Comparison of ENCODE assay signal across 1 cellular context in the genomic region with DNA sequence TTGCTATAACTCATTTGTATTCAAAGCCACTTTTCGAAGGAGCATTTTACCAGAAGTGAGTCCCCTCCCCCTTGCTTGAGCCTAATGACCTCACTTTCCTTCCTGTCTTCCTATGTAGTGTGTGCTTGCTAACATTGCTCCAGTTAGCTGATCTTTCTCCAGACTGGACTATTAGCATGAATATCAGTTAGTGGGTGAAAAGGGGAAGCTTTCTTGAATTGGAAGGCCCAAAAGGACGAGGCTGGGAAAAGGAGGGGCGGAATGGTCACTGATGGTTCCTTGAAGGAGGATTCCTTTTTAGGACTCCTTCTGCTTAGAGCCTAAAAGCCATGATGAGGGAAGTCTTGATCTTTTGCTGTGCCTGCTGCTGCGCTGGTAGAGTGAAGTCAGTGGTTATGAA.
TF ChIP-seq lines count a peak whose summit lies in the region.

No MANE protein-coding gene starts in this region.

TF ChIP-seq in GM23338, 12 proteins besides CTCF, POLR2A, EP300 and RAD21 (continued from another document):
- TF ChIP-seq, protein P1, sequence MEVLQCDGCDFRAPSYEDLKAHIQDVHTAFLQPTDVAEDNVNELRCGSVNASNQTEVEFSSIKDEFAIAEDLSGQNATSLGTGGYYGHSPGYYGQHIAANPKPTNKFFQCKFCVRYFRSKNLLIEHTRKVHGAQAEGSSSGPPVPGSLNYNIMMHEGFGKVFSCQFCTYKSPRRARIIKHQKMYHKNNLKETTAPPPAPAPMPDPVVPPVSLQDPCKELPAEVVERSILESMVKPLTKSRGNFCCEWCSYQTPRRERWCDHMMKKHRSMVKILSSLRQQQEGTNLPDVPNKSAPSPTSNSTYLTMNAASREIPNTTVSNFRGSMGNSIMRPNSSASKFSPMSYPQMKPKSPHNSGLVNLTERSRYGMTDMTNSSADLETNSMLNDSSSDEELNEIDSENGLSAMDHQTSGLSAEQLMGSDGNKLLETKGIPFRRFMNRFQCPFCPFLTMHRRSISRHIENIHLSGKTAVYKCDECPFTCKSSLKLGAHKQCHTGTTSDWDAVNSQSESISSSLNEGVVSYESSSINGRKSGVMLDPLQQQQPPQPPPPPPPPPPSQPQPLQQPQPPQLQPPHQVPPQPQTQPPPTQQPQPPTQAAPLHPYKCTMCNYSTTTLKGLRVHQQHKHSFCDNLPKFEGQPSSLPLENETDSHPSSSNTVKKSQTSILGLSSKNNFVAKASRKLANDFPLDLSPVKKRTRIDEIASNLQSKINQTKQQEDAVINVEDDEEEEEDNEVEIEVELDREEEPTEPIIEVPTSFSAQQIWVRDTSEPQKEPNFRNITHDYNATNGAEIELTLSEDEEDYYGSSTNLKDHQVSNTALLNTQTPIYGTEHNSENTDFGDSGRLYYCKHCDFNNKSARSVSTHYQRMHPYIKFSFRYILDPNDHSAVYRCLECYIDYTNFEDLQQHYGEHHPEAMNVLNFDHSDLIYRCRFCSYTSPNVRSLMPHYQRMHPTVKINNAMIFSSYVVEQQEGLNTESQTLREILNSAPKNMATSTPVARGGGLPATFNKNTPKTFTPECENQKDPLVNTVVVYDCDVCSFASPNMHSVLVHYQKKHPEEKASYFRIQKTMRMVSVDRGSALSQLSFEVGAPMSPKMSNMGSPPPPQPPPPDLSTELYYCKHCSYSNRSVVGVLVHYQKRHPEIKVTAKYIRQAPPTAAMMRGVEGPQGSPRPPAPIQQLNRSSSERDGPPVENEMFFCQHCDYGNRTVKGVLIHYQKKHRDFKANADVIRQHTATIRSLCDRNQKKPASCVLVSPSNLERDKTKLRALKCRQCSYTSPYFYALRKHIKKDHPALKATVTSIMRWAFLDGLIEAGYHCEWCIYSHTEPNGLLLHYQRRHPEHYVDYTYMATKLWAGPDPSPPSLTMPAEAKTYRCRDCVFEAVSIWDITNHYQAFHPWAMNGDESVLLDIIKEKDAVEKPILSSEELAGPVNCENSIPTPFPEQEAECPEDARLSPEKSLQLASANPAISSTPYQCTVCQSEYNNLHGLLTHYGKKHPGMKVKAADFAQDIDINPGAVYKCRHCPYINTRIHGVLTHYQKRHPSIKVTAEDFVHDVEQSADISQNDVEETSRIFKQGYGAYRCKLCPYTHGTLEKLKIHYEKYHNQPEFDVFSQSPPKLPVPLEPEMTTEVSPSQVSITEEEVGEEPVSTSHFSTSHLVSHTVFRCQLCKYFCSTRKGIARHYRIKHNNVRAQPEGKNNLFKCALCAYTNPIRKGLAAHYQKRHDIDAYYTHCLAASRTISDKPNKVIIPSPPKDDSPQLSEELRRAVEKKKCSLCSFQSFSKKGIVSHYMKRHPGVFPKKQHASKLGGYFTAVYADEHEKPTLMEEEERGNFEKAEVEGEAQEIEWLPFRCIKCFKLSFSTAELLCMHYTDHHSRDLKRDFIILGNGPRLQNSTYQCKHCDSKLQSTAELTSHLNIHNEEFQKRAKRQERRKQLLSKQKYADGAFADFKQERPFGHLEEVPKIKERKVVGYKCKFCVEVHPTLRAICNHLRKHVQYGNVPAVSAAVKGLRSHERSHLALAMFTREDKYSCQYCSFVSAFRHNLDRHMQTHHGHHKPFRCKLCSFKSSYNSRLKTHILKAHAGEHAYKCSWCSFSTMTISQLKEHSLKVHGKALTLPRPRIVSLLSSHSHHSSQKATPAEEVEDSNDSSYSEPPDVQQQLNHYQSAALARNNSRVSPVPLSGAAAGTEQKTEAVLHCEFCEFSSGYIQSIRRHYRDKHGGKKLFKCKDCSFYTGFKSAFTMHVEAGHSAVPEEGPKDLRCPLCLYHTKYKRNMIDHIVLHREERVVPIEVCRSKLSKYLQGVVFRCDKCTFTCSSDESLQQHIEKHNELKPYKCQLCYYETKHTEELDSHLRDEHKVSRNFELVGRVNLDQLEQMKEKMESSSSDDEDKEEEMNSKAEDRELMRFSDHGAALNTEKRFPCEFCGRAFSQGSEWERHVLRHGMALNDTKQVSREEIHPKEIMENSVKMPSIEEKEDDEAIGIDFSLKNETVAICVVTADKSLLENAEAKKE (CRISPR knock-in tag; IDR thresholded peaks at IDR 0.05), result no peak
- no peak for TF ChIP-seq ZNF331 (CRISPR knock-in tag; IDR thresholded peaks at IDR 0.05; ENCODE audit: low read depth)
- TF ChIP-seq, protein P2, sequence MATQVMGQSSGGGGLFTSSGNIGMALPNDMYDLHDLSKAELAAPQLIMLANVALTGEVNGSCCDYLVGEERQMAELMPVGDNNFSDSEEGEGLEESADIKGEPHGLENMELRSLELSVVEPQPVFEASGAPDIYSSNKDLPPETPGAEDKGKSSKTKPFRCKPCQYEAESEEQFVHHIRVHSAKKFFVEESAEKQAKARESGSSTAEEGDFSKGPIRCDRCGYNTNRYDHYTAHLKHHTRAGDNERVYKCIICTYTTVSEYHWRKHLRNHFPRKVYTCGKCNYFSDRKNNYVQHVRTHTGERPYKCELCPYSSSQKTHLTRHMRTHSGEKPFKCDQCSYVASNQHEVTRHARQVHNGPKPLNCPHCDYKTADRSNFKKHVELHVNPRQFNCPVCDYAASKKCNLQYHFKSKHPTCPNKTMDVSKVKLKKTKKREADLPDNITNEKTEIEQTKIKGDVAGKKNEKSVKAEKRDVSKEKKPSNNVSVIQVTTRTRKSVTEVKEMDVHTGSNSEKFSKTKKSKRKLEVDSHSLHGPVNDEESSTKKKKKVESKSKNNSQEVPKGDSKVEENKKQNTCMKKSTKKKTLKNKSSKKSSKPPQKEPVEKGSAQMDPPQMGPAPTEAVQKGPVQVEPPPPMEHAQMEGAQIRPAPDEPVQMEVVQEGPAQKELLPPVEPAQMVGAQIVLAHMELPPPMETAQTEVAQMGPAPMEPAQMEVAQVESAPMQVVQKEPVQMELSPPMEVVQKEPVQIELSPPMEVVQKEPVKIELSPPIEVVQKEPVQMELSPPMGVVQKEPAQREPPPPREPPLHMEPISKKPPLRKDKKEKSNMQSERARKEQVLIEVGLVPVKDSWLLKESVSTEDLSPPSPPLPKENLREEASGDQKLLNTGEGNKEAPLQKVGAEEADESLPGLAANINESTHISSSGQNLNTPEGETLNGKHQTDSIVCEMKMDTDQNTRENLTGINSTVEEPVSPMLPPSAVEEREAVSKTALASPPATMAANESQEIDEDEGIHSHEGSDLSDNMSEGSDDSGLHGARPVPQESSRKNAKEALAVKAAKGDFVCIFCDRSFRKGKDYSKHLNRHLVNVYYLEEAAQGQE (IDR thresholded peaks at IDR 0.05; ENCODE audit: unreplicated experiment), result no peak
- no peak for TF ChIP-seq NANOG (IDR thresholded peaks at IDR 0.05; ENCODE audit: borderline replicate concordance)
- no peak for TF ChIP-seq STAT1 (IDR thresholded peaks at IDR 0.05; ENCODE audit: unreplicated experiment)
- TF ChIP-seq CREB1 (CRISPR knock-in tag; IDR thresholded peaks at IDR 0.05; ENCODE audit: low read depth), result no peak
- no peak for TF ChIP-seq ZNF114 (CRISPR knock-in tag; IDR thresholded peaks at IDR 0.05)
- TF ChIP-seq JUNB (IDR thresholded peaks at IDR 0.05; ENCODE audit: unreplicated experiment), result no peak
- no peak for TF ChIP-seq EZH2phosphoT487 (IDR thresholded peaks at IDR 0.05; ENCODE audit: unreplicated experiment)
